18 cellular contexts compared by ENCODE assay signal in genomic region chr4:22672944-22673343, GRCh38. TPM values are rescaled to one million over a fixed set of nuclear protein-coding genes. Genes with fewer than 3 reads are reported as not detected.
A peak's percentile ranks its signal among the peaks of the same experiment; 100 is the strongest.
DNase-seq lines count a peak whose midpoint lies in the region; ATAC-seq and TF ChIP-seq lines count a peak whose summit lies in the region.
"Had no signal": no experiment of that assay in that cellular context is flagged by ENCODE, and none has a peak within 500 bp of the region (broad histone marks: within the 10 kb centered on the region; RNA-seq: fewer than 3 reads in every experiment).

No MANE protein-coding gene starts in this region.

- H3K9me3 ChIP-seq in CD4-positive, alpha-beta T cell (ENCODE audit: control insufficient read depth, low read length): no peaks in the 10 kb centered on the region
- H3K9me3 ChIP-seq in Loucy (ENCODE audit: insufficient read depth, low read depth, low read length): no peaks in the 10 kb centered on the region

- H3K36me3 Mint-ChIP-seq in activated CD4-positive, alpha-beta T cell treated with anti-CD3 and anti-CD28 coated beads, Interleukin-2, amount 10 ng/mL, durations not matched to agents 24 days and 14 days (ENCODE audit: low read depth): no peaks in the 10 kb centered on the region
- no peaks in the 10 kb centered on the region for H3K36me3 Mint-ChIP-seq in activated CD4-positive, alpha-beta T cell treated with anti-CD3 and anti-CD28 coated beads, Interleukin-2, amount 10 ng/mL, durations not matched to agents 7 days and 5 days (ENCODE audit: low read depth)
- no peaks in the 10 kb centered on the region for H3K36me3 Mint-ChIP-seq in CD4-positive, alpha-beta T cell (ENCODE audit: low read depth)
- H3K36me3 Mint-ChIP-seq in activated naive CD8-positive, alpha-beta T cell treated with anti-CD3 and anti-CD28 coated beads, Interleukin-2, amount 10 ng/mL, durations not matched to agents 7 days and 5 days: peaks cover 1% of the 10 kb centered on the region

- peak overlapping the region; percentile 46 for H3K4me3 Mint-ChIP-seq in activated CD4-positive, alpha-beta T cell treated with anti-CD3 and anti-CD28 coated beads, Interleukin-2, amount 10 ng/mL, durations not matched to agents 24 days and 14 days
- H3K4me3 Mint-ChIP-seq in activated CD4-positive, alpha-beta T cell treated with anti-CD3 and anti-CD28 coated beads, Interleukin-2, amount 10 ng/mL, durations not matched to agents 7 days and 5 days: no peak overlapping the region
- H3K4me3 Mint-ChIP-seq in CD4-positive, alpha-beta T cell: peak overlapping the region; percentile 47
- peak overlapping the region; percentile 53 for H3K4me3 Mint-ChIP-seq in activated naive CD8-positive, alpha-beta T cell treated with anti-CD3 and anti-CD28 coated beads, Interleukin-2, amount 10 ng/mL, durations not matched to agents 7 days and 5 days

- no peaks in the 10 kb centered on the region for H4K20me1 ChIP-seq in Loucy (ENCODE audit: insufficient read depth, low read length, poor library complexity, severe bottlenecking)

- DNase-seq in activated CD4-positive, alpha-beta T cell treated with anti-CD3 and anti-CD28 coated beads, Interleukin-2, amount 10 ng/mL, durations not matched to agents 24 days and 14 days: no peak
- DNase-seq in activated CD4-positive, alpha-beta T cell treated with anti-CD3 and anti-CD28 coated beads, Interleukin-2, amount 10 ng/mL, durations not matched to agents 7 days and 5 days: no peak
- DNase-seq in CD4-positive, alpha-beta T cell: no peak
- DNase-seq in activated naive CD8-positive, alpha-beta T cell treated with anti-CD3 and anti-CD28 coated beads, Interleukin-2, amount 10 ng/mL, durations not matched to agents 7 days and 5 days: no peak
- no peak for DNase-seq in NCI-H345 (lab: John Stamatoyannopoulos, UW)
- no peak for DNase-seq in stimulated activated CD4-positive, alpha-beta T cell treated with anti-CD3 and anti-CD28 coated beads, Interleukin-4, amount 100 ng/mL, for 1 hour
- DNase-seq: DMS79 treated with DMSO at 0.1 percent for 48 hours, GOT3, Karpas-422, NCI-H1105, NCI-H1694, NCI-H2227 treated with DMSO at 0.1 percent for 48 hours, NCI-H524 treated with DMSO at 0.1 percent for 48 hours had no signal

- H3K4me1 Mint-ChIP-seq in activated CD4-positive, alpha-beta T cell treated with anti-CD3 and anti-CD28 coated beads, Interleukin-2, amount 10 ng/mL, durations not matched to agents 24 days and 14 days: peaks cover 35% of the 10 kb centered on the region
- H3K4me1 Mint-ChIP-seq in activated CD4-positive, alpha-beta T cell treated with anti-CD3 and anti-CD28 coated beads, Interleukin-2, amount 10 ng/mL, durations not matched to agents 7 days and 5 days: peaks cover 47% of the 10 kb centered on the region
- H3K4me1 Mint-ChIP-seq in CD4-positive, alpha-beta T cell (ENCODE audit: low read depth): peaks cover 82% of the 10 kb centered on the region
- peaks cover 35% of the 10 kb centered on the region for H3K4me1 Mint-ChIP-seq in activated naive CD8-positive, alpha-beta T cell treated with anti-CD3 and anti-CD28 coated beads, Interleukin-2, amount 10 ng/mL, durations not matched to agents 7 days and 5 days

- peak overlapping the region; percentile 3 for H3K4me2 ChIP-seq in Loucy (ENCODE audit: low read depth, low read length, poor library complexity, severe bottlenecking)

- peaks cover 26% of the 10 kb centered on the region for H3K4me1 ChIP-seq in Loucy (ENCODE audit: insufficient read depth, low read length, poor library complexity, severe bottlenecking)

- H3K9me2 ChIP-seq in Loucy (replicated peaks; ENCODE audit: low read depth, low read length): no peaks in the 10 kb centered on the region

- H3K9me3 Mint-ChIP-seq in activated CD4-positive, alpha-beta T cell treated with anti-CD3 and anti-CD28 coated beads, Interleukin-2, amount 10 ng/mL, durations not matched to agents 24 days and 14 days: peaks cover 3% of the 10 kb centered on the region
- H3K9me3 Mint-ChIP-seq in activated CD4-positive, alpha-beta T cell treated with anti-CD3 and anti-CD28 coated beads, Interleukin-2, amount 10 ng/mL, durations not matched to agents 7 days and 5 days: peaks cover 5% of the 10 kb centered on the region
- no peaks in the 10 kb centered on the region for H3K9me3 Mint-ChIP-seq in CD4-positive, alpha-beta T cell
- peaks cover 5% of the 10 kb centered on the region for H3K9me3 Mint-ChIP-seq in activated naive CD8-positive, alpha-beta T cell treated with anti-CD3 and anti-CD28 coated beads, Interleukin-2, amount 10 ng/mL, durations not matched to agents 7 days and 5 days

- no peak overlapping the region for H3K4me3 ChIP-seq in Loucy (ENCODE audit: low read length, poor library complexity, severe bottlenecking)

- CTCF ChIA-PET in activated CD4-positive, alpha-beta T cell treated with anti-CD3 and anti-CD28 coated beads, Interleukin-2, amount 10 ng/mL, durations not matched to agents 7 days and 5 days (lab: Charles Lee): interaction anchor here (0.6 to 2.5 kb wide), 2 partner anchors 12 to 188 kb away, joined by 5 to 9 read pairs; no protein-coding TSS in a partner anchor
- CTCF ChIA-PET in CD4-positive, alpha-beta T cell (lab: Charles Lee): no interaction called here

- no peaks in the 10 kb centered on the region for H3K79me2 ChIP-seq in Loucy (ENCODE audit: insufficient read depth, low read length)

- POLR2A ChIA-PET in activated CD4-positive, alpha-beta T cell treated with anti-CD3 and anti-CD28 coated beads, Interleukin-2, amount 10 ng/mL, durations not matched to agents 7 days and 5 days (lab: Charles Lee): no interaction called here
- POLR2A ChIA-PET in CD4-positive, alpha-beta T cell (lab: Charles Lee): interaction anchor here (0.5 kb wide), 1 partner anchor 661 kb away, joined by 4 read pairs; no protein-coding TSS in a partner anchor
- POLR2A ChIA-PET in activated naive CD8-positive, alpha-beta T cell treated with anti-CD3 and anti-CD28 coated beads, Interleukin-2, amount 10 ng/mL, durations not matched to agents 7 days and 5 days (lab: Charles Lee): no interaction called here

- H3K27me3 Mint-ChIP-seq in activated CD4-positive, alpha-beta T cell treated with anti-CD3 and anti-CD28 coated beads, Interleukin-2, amount 10 ng/mL, durations not matched to agents 24 days and 14 days: no peaks in the 10 kb centered on the region
- no peaks in the 10 kb centered on the region for H3K27me3 Mint-ChIP-seq in activated CD4-positive, alpha-beta T cell treated with anti-CD3 and anti-CD28 coated beads, Interleukin-2, amount 10 ng/mL, durations not matched to agents 7 days and 5 days
- no peaks in the 10 kb centered on the region for H3K27me3 Mint-ChIP-seq in CD4-positive, alpha-beta T cell
- no peaks in the 10 kb centered on the region for H3K27me3 Mint-ChIP-seq in activated naive CD8-positive, alpha-beta T cell treated with anti-CD3 and anti-CD28 coated beads, Interleukin-2, amount 10 ng/mL, durations not matched to agents 7 days and 5 days

- no peak for TF ChIP-seq CTCF in CD4-positive, alpha-beta T cell (IDR thresholded peaks at IDR 0.05)
- no peak for TF ChIP-seq CTCF in Loucy (conservative IDR thresholded peaks at IDR 0.05; ENCODE audit: low read length)

- no peaks in the 10 kb centered on the region for H3K27me3 ChIP-seq in CD4-positive, alpha-beta T cell (ENCODE audit: control insufficient read depth, insufficient read depth, low read length)
- no peaks in the 10 kb centered on the region for H3K27me3 ChIP-seq in Loucy (ENCODE audit: insufficient read depth, low read length, poor library complexity, severe bottlenecking)

- H3K27ac ChIP-seq in CD4-positive, alpha-beta T cell (ENCODE audit: low read depth, low read length): no peak overlapping the region

- no peaks in the 10 kb centered on the region for H3F3A ChIP-seq in Loucy (ENCODE audit: low read depth)

- ATAC-seq in CD4-positive, alpha-beta T cell (ENCODE audit: poor library complexity): no peak
- ATAC-seq in activated naive CD8-positive, alpha-beta T cell treated with anti-CD3 and anti-CD28 coated beads, Interleukin-2, amount 10 ng/mL, durations not matched to agents 7 days and 5 days (ENCODE audit: low read depth): peak; percentile 57
- no peak for ATAC-seq in HG02678 (IDR thresholded peaks at IDR 0.05; ENCODE audit: unreplicated experiment)
- ATAC-seq: HepG2, Panc1 had no signal

- H3K36me3 ChIP-seq in Loucy (ENCODE audit: insufficient read depth, low read length): no peaks in the 10 kb centered on the region

- intact Hi-C loops in activated CD4-positive, alpha-beta T cell treated with anti-CD3 and anti-CD28 coated beads, Interleukin-2, amount 10 ng/mL, durations not matched to agents 24 days and 14 days (cut with micrococcal nuclease): loop anchor here (10.0 kb wide), 1 partner anchor 168 kb away; no protein-coding TSS in a partner anchor
- intact Hi-C loops in CD4-positive, alpha-beta T cell (cut with DNase I, micrococcal nuclease): no loop called here

- H3K27ac Mint-ChIP-seq in activated CD4-positive, alpha-beta T cell treated with anti-CD3 and anti-CD28 coated beads, Interleukin-2, amount 10 ng/mL, durations not matched to agents 24 days and 14 days: no peak overlapping the region
- no peak overlapping the region for H3K27ac Mint-ChIP-seq in activated CD4-positive, alpha-beta T cell treated with anti-CD3 and anti-CD28 coated beads, Interleukin-2, amount 10 ng/mL, durations not matched to agents 7 days and 5 days
- peak overlapping the region; percentile 84 for H3K27ac Mint-ChIP-seq in CD4-positive, alpha-beta T cell
- peak overlapping the region; percentile 44 for H3K27ac Mint-ChIP-seq in activated naive CD8-positive, alpha-beta T cell treated with anti-CD3 and anti-CD28 coated beads, Interleukin-2, amount 10 ng/mL, durations not matched to agents 7 days and 5 days

- no peak overlapping the region for H3K9ac ChIP-seq in Loucy (ENCODE audit: low read depth, low read length, poor library complexity, severe bottlenecking)

- no peak overlapping the region for H2AFZ ChIP-seq in Loucy (ENCODE audit: low read length)

RNA-seq across cellular contexts. Expression of gene GBA3, which starts 19.8 kb away (rescaled TPM):
- total RNA-seq in activated CD4-positive, alpha-beta T cell treated with anti-CD3 and anti-CD28 coated beads, Interleukin-2, amount 10 ng/mL, durations not matched to agents 24 days and 14 days: not detected in 2 replicates
- total RNA-seq in activated CD4-positive, alpha-beta T cell treated with anti-CD3 and anti-CD28 coated beads, Interleukin-2, amount 10 ng/mL, durations not matched to agents 7 days and 5 days: not detected
- total RNA-seq in CD4-positive, alpha-beta T cell: not detected
- not detected for total RNA-seq in activated naive CD8-positive, alpha-beta T cell treated with anti-CD3 and anti-CD28 coated beads, Interleukin-2, amount 10 ng/mL, durations not matched to agents 7 days and 5 days
- total RNA-seq: A172 had no signal

Comparison
In these comparisons a context has a peak if more than half of its experiments do, and no peak if none do; other contexts are left out.
1. H3K27ac Mint-ChIP-seq: peak in CD4-positive, alpha-beta T cell (single experiment) and activated naive CD8-positive, alpha-beta T cell treated with anti-CD3 and anti-CD28 coated beads, Interleukin-2, amount 10 ng/mL, durations not matched to agents 7 days and 5 days (single experiment); none in activated CD4-positive, alpha-beta T cell treated with anti-CD3 and anti-CD28 coated beads, Interleukin-2, amount 10 ng/mL, durations not matched to agents 24 days and 14 days (single experiment) and activated CD4-positive, alpha-beta T cell treated with anti-CD3 and anti-CD28 coated beads, Interleukin-2, amount 10 ng/mL, durations not matched to agents 7 days and 5 days (single experiment).